2 cellular contexts compared by ENCODE assay signal in genomic region chr2:36717556-36718266, GRCh38.
TF ChIP-seq lines count a peak whose summit lies in the region.

No MANE protein-coding gene starts in this region.

TF ChIP-seq in HepG2, 621 proteins besides CTCF, POLR2A, EP300 and RAD21:
- no peak for TF ChIP-seq ATF1 (CRISPR knock-in tag; IDR thresholded peaks at IDR 0.05)
- no peak for TF ChIP-seq SMARCC2 (IDR thresholded peaks at IDR 0.05)
- TF ChIP-seq MTA1 (CRISPR knock-in tag; IDR thresholded peaks at IDR 0.05; ENCODE audit: borderline replicate concordance): no peak
- no peak for TF ChIP-seq ZNF136 (CRISPR knock-in tag; IDR thresholded peaks at IDR 0.05; ENCODE audit: low read depth)
- TF ChIP-seq ZNF761 (CRISPR knock-in tag; conservative IDR thresholded peaks at IDR 0.05): no peak
- TF ChIP-seq SPEN (CRISPR knock-in tag; IDR thresholded peaks at IDR 0.05; ENCODE audit: low read depth): no peak
- TF ChIP-seq SAP130 (CRISPR knock-in tag; IDR thresholded peaks at IDR 0.05; ENCODE audit: low read depth): no peak
- TF ChIP-seq ZNF12 (CRISPR knock-in tag; IDR thresholded peaks at IDR 0.05): peak; percentile 87
- peak; percentile 87 for TF ChIP-seq ATF7 (IDR thresholded peaks at IDR 0.05)
- no peak for TF ChIP-seq ATF7 (CRISPR knock-in tag; IDR thresholded peaks at IDR 0.05)
- no peak for TF ChIP-seq SMYD3 (CRISPR knock-in tag; IDR thresholded peaks at IDR 0.05)
- no peak for TF ChIP-seq ZBTB7A (CRISPR knock-in tag; IDR thresholded peaks at IDR 0.05)
- no peak for TF ChIP-seq SRSF1 (optimal IDR thresholded peaks at IDR 0.05; ENCODE audit: low read depth, low read length)

TF ChIP-seq in H1, 55 proteins besides CTCF, POLR2A, EP300 and RAD21:
- TF ChIP-seq BRCA1 (IDR thresholded peaks at IDR 0.05; ENCODE audit: low read depth, low read length): no peak
- no peak for TF ChIP-seq SIN3A (conservative IDR thresholded peaks at IDR 0.05 in 1 of 2, IDR thresholded peaks at IDR 0.05 in 1 of 2; ENCODE audit: low read depth in 1 of 2, low read length in 2 of 2)
- TF ChIP-seq PHF8 (conservative IDR thresholded peaks at IDR 0.05; ENCODE audit: low read depth, low read length): no peak
- TF ChIP-seq CHD1 (IDR thresholded peaks at IDR 0.05; ENCODE audit: low read depth, low read length): no peak
- TF ChIP-seq RBBP5 (IDR thresholded peaks at IDR 0.05; ENCODE audit: borderline replicate concordance, low read depth, low read length): no peak
- no peak for TF ChIP-seq SP1 (IDR thresholded peaks at IDR 0.05; ENCODE audit: low read depth, low read length)
- TF ChIP-seq EGR1 (IDR thresholded peaks at IDR 0.05; ENCODE audit: borderline replicate concordance, low read depth, low read length): no peak
- no peak for TF ChIP-seq CBX5 (IDR thresholded peaks at IDR 0.05; ENCODE audit: low read depth, low read length)
- no peak for TF ChIP-seq CTBP2 (IDR thresholded peaks at IDR 0.05; ENCODE audit: borderline replicate concordance, insufficient read depth, insufficient read length, low read length)
- no peak for TF ChIP-seq CHD2 (IDR thresholded peaks at IDR 0.05; ENCODE audit: low read length)
- no peak for TF ChIP-seq SUZ12 (IDR thresholded peaks at IDR 0.05; ENCODE audit: low read length)
- TF ChIP-seq KDM4A (IDR thresholded peaks at IDR 0.05; ENCODE audit: low read depth, low read length, severe bottlenecking): no peak
- no peak for TF ChIP-seq GABPA (IDR thresholded peaks at IDR 0.05; ENCODE audit: borderline replicate concordance, insufficient read depth, low read length)
- no peak for TF ChIP-seq MAFK (IDR thresholded peaks at IDR 0.05; ENCODE audit: low read depth, low read length)
- no peak for TF ChIP-seq CEBPB (IDR thresholded peaks at IDR 0.05; ENCODE audit: low read depth, low read length)
- no peak for TF ChIP-seq RFX5 (IDR thresholded peaks at IDR 0.05; ENCODE audit: borderline replicate concordance, low read depth, low read length)
TF ChIP-seq in H1: peak in this region for 0.
